ENCODE assay signal across 1 cellular context in the genomic region with DNA sequence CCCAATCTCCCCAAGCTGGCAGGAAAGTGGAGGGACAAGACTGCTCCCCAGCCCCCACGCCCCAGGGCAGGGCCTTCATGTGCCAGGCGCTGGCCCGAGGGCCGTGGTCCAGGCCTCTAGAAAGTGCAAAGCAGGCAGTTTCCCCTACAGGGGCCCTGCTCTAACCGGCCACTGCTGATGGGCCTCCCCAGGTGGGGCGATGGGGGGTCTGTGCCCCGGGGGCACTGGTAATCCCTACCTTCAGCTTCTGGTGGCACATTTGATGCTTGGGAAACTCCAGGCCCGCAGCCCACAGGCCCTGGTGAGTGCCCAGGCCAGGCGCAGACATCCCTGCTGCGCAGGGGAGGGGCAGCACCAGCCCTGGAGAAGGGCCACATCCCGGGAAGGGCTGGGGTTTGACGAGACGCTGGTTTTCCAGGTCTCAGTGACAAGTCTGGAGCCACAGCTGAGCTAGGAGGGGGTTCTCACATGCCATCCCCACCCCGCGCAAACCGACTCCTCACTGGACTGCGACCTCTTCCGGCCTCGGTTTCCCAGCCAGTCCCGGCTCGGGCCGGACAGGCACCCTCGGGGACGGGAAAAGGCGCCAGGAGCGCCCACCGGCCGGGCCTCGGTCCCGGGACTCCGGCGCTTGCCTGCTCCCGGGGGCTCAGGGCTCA.
TF ChIP-seq lines count a peak whose summit lies in the region.

No MANE protein-coding gene starts in this region.

TF ChIP-seq in A549, 52 proteins besides CTCF, POLR2A, EP300 and RAD21:
- TF ChIP-seq HOXB13 (CRISPR knock-in tag; IDR thresholded peaks at IDR 0.05; ENCODE audit: low read depth), result no peak
- peak; percentile 51 for TF ChIP-seq MAFK (IDR thresholded peaks at IDR 0.05; ENCODE audit: partially characterized antibody)
